33 cellular contexts compared by ENCODE assay signal in genomic region chr20:3692706-3693294, GRCh38. TPM values are rescaled to one million over a fixed set of nuclear protein-coding genes. Genes with fewer than 3 reads are reported as not detected.
"Had no signal": no experiment of that assay in that cellular context is flagged by ENCODE, and none has a peak within 500 bp of the region (broad histone marks: within the 10 kb centered on the region; RNA-seq: fewer than 3 reads in every experiment).

No MANE protein-coding gene starts in this region.

- H3K27ac ChIP-seq: brain microvascular endothelial cell, Peyer's patch, VCaP had no signal

- H3K9me3 Mint-ChIP-seq: activated CD4-positive, alpha-beta memory T cell treated with anti-CD3 and anti-CD28 coated beads, Interleukin-2, amount 10 ng/mL, durations not matched to agents 7 days and 5 days; activated naive CD8-positive, alpha-beta T cell treated with anti-CD3 and anti-CD28 coated beads for 36 hours had no signal

- H3K4me3 ChIP-seq: K562, Peyer's patch had no signal

- H3K36me3 ChIP-seq: brain microvascular endothelial cell, Peyer's patch had no signal

- H3K27ac Mint-ChIP-seq: activated CD4-positive, alpha-beta memory T cell treated with anti-CD3 and anti-CD28 coated beads, Interleukin-2, amount 10 ng/mL, durations not matched to agents 7 days and 5 days; activated CD8-positive, alpha-beta memory T cell treated with anti-CD3 and anti-CD28 coated beads, Interleukin-2, amount 10 ng/mL, durations not matched to agents 7 days and 5 days; activated naive CD4-positive, alpha-beta T cell treated with anti-CD3 and anti-CD28 coated beads, Interleukin-2, amount 10 ng/mL, durations not matched to agents 7 days and 5 days; activated naive CD8-positive, alpha-beta T cell treated with anti-CD3 and anti-CD28 coated beads for 36 hours had no signal

- DNase-seq: activated CD4-positive, alpha-beta memory T cell treated with anti-CD3 and anti-CD28 coated beads, Interleukin-2, amount 10 ng/mL, durations not matched to agents 7 days and 5 days; activated CD4-positive, alpha-beta T cell treated with anti-CD3 and anti-CD28 coated beads for 1 hour; activated CD4-positive, alpha-beta T cell treated with anti-CD3 and anti-CD28 coated beads for 48 hours; activated CD4-positive, CD25-positive, alpha-beta regulatory T cell; activated CD8-positive, alpha-beta memory T cell treated with anti-CD3 and anti-CD28 coated beads for 24 hours; activated CD8-positive, alpha-beta memory T cell treated with anti-CD3 and anti-CD28 coated beads, Interleukin-2, amount 10 ng/mL, durations not matched to agents 7 days and 5 days; activated CD8-positive, alpha-beta memory T cell treated with anti-CD3 and anti-CD28 coated beads, Interleukin-2, amount 50 U/mL, for 48 hours; activated effector memory CD4-positive, alpha-beta T cell treated with Interleukin-2 at 50 U/mL for 16 hours; activated naive CD4-positive, alpha-beta T cell treated with anti-CD3 and anti-CD28 coated beads, Interleukin-2, amount 10 ng/mL, durations not matched to agents 7 days and 5 days; activated naive CD8-positive, alpha-beta T cell treated with anti-CD3 and anti-CD28 coated beads for 36 hours; activated T-cell treated with anti-CD3 and anti-CD28 coated beads, Interleukin-2, amount 50 U/mL, for 48 hours; amniotic stem cell; aorta; brain microvascular endothelial cell; central memory CD4-positive, alpha-beta T cell; NCI-H1105 treated with DMSO at 0.1 percent for 48 hours; NCI-H1436; NCI-H1694; NCI-H2029; NCI-H345; NCI-H524 treated with DMSO at 0.1 percent for 48 hours; Peyer's patch; RPMI8226; SIG-M5; T-helper 1 cell; T-helper 2 cell; T-helper 9 cell had no signal

- ATAC-seq: activated CD8-positive, alpha-beta memory T cell treated with anti-CD3 and anti-CD28 coated beads, Interleukin-2, amount 10 ng/mL, durations not matched to agents 7 days and 5 days; K562; SK-N-SH treated with all-trans-retinoic acid at 6 μM for 48 hours had no signal

- H3K4me1 ChIP-seq: Peyer's patch had no signal

- H3K36me3 Mint-ChIP-seq: activated CD8-positive, alpha-beta memory T cell treated with anti-CD3 and anti-CD28 coated beads, Interleukin-2, amount 10 ng/mL, durations not matched to agents 7 days and 5 days; activated naive CD4-positive, alpha-beta T cell treated with anti-CD3 and anti-CD28 coated beads, Interleukin-2, amount 10 ng/mL, durations not matched to agents 7 days and 5 days; activated naive CD8-positive, alpha-beta T cell treated with anti-CD3 and anti-CD28 coated beads for 36 hours had no signal

- H3K4me1 Mint-ChIP-seq: activated CD4-positive, alpha-beta memory T cell treated with anti-CD3 and anti-CD28 coated beads, Interleukin-2, amount 10 ng/mL, durations not matched to agents 7 days and 5 days; activated CD8-positive, alpha-beta memory T cell treated with anti-CD3 and anti-CD28 coated beads, Interleukin-2, amount 10 ng/mL, durations not matched to agents 7 days and 5 days; activated naive CD4-positive, alpha-beta T cell treated with anti-CD3 and anti-CD28 coated beads, Interleukin-2, amount 10 ng/mL, durations not matched to agents 7 days and 5 days; activated naive CD8-positive, alpha-beta T cell treated with anti-CD3 and anti-CD28 coated beads for 36 hours had no signal

- H3K27me3 ChIP-seq: brain microvascular endothelial cell, Peyer's patch had no signal

- H3K4me3 Mint-ChIP-seq: activated CD4-positive, alpha-beta memory T cell treated with anti-CD3 and anti-CD28 coated beads, Interleukin-2, amount 10 ng/mL, durations not matched to agents 7 days and 5 days; activated CD8-positive, alpha-beta memory T cell treated with anti-CD3 and anti-CD28 coated beads, Interleukin-2, amount 10 ng/mL, durations not matched to agents 7 days and 5 days; activated naive CD4-positive, alpha-beta T cell treated with anti-CD3 and anti-CD28 coated beads, Interleukin-2, amount 10 ng/mL, durations not matched to agents 7 days and 5 days; activated naive CD8-positive, alpha-beta T cell treated with anti-CD3 and anti-CD28 coated beads for 36 hours had no signal

- H3K27me3 Mint-ChIP-seq: activated CD8-positive, alpha-beta memory T cell treated with anti-CD3 and anti-CD28 coated beads, Interleukin-2, amount 10 ng/mL, durations not matched to agents 7 days and 5 days; activated naive CD8-positive, alpha-beta T cell treated with anti-CD3 and anti-CD28 coated beads for 36 hours had no signal

RNA-seq across cellular contexts. Expression of gene ADAM33, which starts 11.0 kb away (rescaled TPM):
- total RNA-seq: activated CD4-positive, alpha-beta memory T cell treated with anti-CD3 and anti-CD28 coated beads, Interleukin-2, amount 10 ng/mL, durations not matched to agents 7 days and 5 days; activated CD8-positive, alpha-beta memory T cell treated with anti-CD3 and anti-CD28 coated beads, Interleukin-2, amount 10 ng/mL, durations not matched to agents 7 days and 5 days; activated naive CD8-positive, alpha-beta T cell treated with anti-CD3 and anti-CD28 coated beads for 36 hours; K562; MCF 10A; SK-MEL-5 had no signal
- polyA plus RNA-seq: K562 had no signal

RNA-seq across cellular contexts. Expression of gene SIGLEC1, which starts 19.6 kb away (rescaled TPM):
- total RNA-seq: activated CD8-positive, alpha-beta memory T cell treated with anti-CD3 and anti-CD28 coated beads, Interleukin-2, amount 10 ng/mL, durations not matched to agents 7 days and 5 days; activated naive CD8-positive, alpha-beta T cell treated with anti-CD3 and anti-CD28 coated beads for 36 hours; MCF 10A; NCI-H460; SK-MEL-5 had no signal
- polyA plus RNA-seq: K562 had no signal

RNA-seq across cellular contexts. Expression of gene GFRA4, which starts 29.6 kb away (rescaled TPM):
- total RNA-seq: activated CD4-positive, alpha-beta memory T cell treated with anti-CD3 and anti-CD28 coated beads, Interleukin-2, amount 10 ng/mL, durations not matched to agents 7 days and 5 days; activated CD8-positive, alpha-beta memory T cell treated with anti-CD3 and anti-CD28 coated beads, Interleukin-2, amount 10 ng/mL, durations not matched to agents 7 days and 5 days; activated naive CD8-positive, alpha-beta T cell treated with anti-CD3 and anti-CD28 coated beads for 36 hours; aorta; K562; MCF 10A; NCI-H460; Peyer's patch; SK-MEL-5 had no signal
- polyA plus RNA-seq: aorta, K562 had no signal

RNA-seq across cellular contexts. Expression of gene HSPA12B, which starts 39.7 kb away (rescaled TPM):
- total RNA-seq: activated CD8-positive, alpha-beta memory T cell treated with anti-CD3 and anti-CD28 coated beads, Interleukin-2, amount 10 ng/mL, durations not matched to agents 7 days and 5 days; activated naive CD8-positive, alpha-beta T cell treated with anti-CD3 and anti-CD28 coated beads for 36 hours; MCF 10A; NCI-H460 had no signal
